ENCODE assay signal across 9 cellular contexts in the genomic region with DNA sequence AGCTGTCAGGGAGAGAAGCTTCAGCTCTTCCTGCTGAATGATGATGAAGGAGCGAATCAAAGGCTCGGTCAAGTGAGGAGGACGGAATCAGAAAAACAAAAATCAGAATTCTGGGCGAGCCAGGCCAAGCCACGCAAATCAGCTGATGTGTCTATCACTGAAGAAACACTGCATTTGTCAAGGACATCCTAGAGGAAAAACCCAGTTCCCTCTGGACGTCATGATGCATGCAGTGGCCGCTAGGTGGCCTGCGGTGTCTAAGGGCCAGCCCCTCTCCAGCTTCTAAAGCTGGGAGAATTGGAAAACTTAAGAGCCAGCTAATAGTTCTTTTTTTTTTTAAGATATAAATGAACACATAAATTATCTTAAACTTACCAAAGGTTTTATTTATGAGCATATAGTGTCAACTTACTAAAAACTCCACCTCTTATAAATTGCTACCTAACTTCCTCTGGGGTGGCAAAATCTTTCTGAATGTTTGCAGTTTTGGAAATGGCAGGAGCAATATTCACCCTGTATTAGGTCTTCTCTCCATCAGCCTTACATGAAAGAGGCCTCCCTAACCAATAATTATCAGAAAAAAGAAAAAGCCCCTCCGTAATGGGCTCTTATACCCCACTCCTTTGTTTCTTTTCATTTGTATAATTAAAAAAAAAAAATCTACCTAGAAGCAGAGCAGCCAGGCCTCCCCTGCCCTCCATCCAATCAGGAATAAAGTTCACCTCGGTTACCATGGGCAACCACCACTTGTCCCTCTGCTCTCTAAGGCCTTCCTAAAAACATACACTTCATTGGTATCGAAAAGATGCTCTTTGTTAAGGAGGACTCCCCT.
DNase-seq lines count a peak whose midpoint lies in the region; ATAC-seq and TF ChIP-seq lines count a peak whose summit lies in the region.
"Had no signal": no experiment of that assay in that cellular context is flagged by ENCODE, and none has a peak within 500 bp of the region (broad histone marks: within the 10 kb centered on the region; RNA-seq: fewer than 3 reads in every experiment).

No MANE protein-coding gene starts in this region.

- H3K9ac ChIP-seq in parathyroid adenoma = no peak overlapping the region

- H3K4me2 ChIP-seq in parathyroid adenoma (ENCODE audit: low read length) = no peak overlapping the region

- no peak overlapping the region for H2AFZ ChIP-seq in parathyroid adenoma

- no peaks in the 10 kb centered on the region for H3K79me2 ChIP-seq in parathyroid adenoma

- H3K4me3 ChIP-seq in parathyroid adenoma (ENCODE audit: low read depth, low read length) = no peak overlapping the region

- TF ChIP-seq CTCF in foreskin keratinocyte (conservative IDR thresholded peaks at IDR 0.05) (peak; percentile 73), parathyroid adenoma (IDR thresholded peaks at IDR 0.05) (peak; percentile 83)

- ATAC-seq in SK-N-SH treated with all-trans-retinoic acid at 6 μM for 48 hours (peak; percentile 89), foreskin keratinocyte (peak; percentile 87)
- ATAC-seq: activated naive CD4-positive, alpha-beta T cell treated with anti-CD3 and anti-CD28 coated beads, Interleukin-2, amount 50 U/mL, for 72 hours had no signal

- H3K4me1 ChIP-seq in foreskin keratinocyte (no peaks in the 10 kb centered on the region), parathyroid adenoma (no peaks in the 10 kb centered on the region)

- no peaks in the 10 kb centered on the region for H3K27me3 ChIP-seq in foreskin keratinocyte
- no peaks in the 10 kb centered on the region for H3K27me3 ChIP-seq in parathyroid adenoma (ENCODE audit: control insufficient read depth, insufficient read depth, low read length)

- peaks cover 3% of the 10 kb centered on the region for H3K9me3 ChIP-seq in parathyroid adenoma (ENCODE audit: control insufficient read depth, low read length)

- DNase-seq in NCI-H2196 (lab: John Stamatoyannopoulos, UW; ENCODE audit: unreplicated experiment) (peak; percentile 27), NCI-H2196 treated with DMSO at 0.1 percent for 48 hours (lab: John Stamatoyannopoulos, UW; ENCODE audit: unreplicated experiment) (no peak), HT1080 (ENCODE audit: low read depth) (peak; percentile 31), foreskin keratinocyte (peak in 1 of 2 donors; percentile 26)
- no peak for DNase-seq in activated CD4-positive, alpha-beta T cell treated with anti-CD3 and anti-CD28 coated beads for 48 hours
- DNase-seq in central memory CD4-positive, alpha-beta T cell = no peak

- H3K27ac ChIP-seq in foreskin keratinocyte (no peak overlapping the region), parathyroid adenoma (no peak overlapping the region)

- no peaks in the 10 kb centered on the region for H3K36me3 ChIP-seq in parathyroid adenoma (ENCODE audit: control insufficient read depth, insufficient read depth, low read length)

TF ChIP-seq in SK-N-SH treated with all-trans-retinoic acid at 6 μM for 48 hours, 23 proteins besides CTCF, POLR2A, EP300 and RAD21:
- TF ChIP-seq BACH2 (CRISPR knock-in tag; IDR thresholded peaks at IDR 0.05; ENCODE audit: borderline replicate concordance) = no peak

Comparison
In these comparisons a context has a peak if more than half of its experiments do, and no peak if none do; other contexts are left out.
1. DNase-seq: peak in NCI-H2196 (single experiment) and HT1080 (single experiment); none in NCI-H2196 treated with DMSO at 0.1 percent for 48 hours (single experiment), activated CD4-positive, alpha-beta T cell treated with anti-CD3 and anti-CD28 coated beads for 48 hours (single experiment) and central memory CD4-positive, alpha-beta T cell (single experiment).